ENCODE assay signal across 8 cellular contexts in genomic region chr5:137734962-137735530, GRCh38. TPM values are rescaled to one million over a fixed set of nuclear protein-coding genes. Genes with fewer than 3 reads are reported as not detected.
DNase-seq lines count a peak whose midpoint lies in the region; ATAC-seq lines count a peak whose summit lies in the region.

No MANE protein-coding gene starts in this region.

- DNase-seq in activated T-cell treated with anti-CD3 and anti-CD28 coated beads, Interleukin-2, amount 50 U/mL, for 72 hours = peak in 1 of 2 donors; percentile 10
- DNase-seq in activated T-cell treated with anti-CD3 and anti-CD28 coated beads, Interleukin-2, amount 50 U/mL, for 1 hour = no peak
- DNase-seq in activated naive CD8-positive, alpha-beta T cell treated with anti-CD3 and anti-CD28 coated beads for 36 hours = peak; percentile 20
- peak; percentile 40 for DNase-seq in left ventricle myocardium superior
- peak; percentile 49 for DNase-seq in renal cortical epithelial cell (ENCODE audit: low read depth)
- DNase-seq in activated gamma-delta T cell treated with Interleukin-2 at 50 U/mL for 16 hours = no peak
- DNase-seq in HUDEP-2 (lab: John Stamatoyannopoulos, UW; ENCODE audit: unreplicated experiment in 76 of 76) = no peak

- peak; percentile 15 for ATAC-seq in activated T-cell treated with anti-CD3 and anti-CD28 coated beads, Interleukin-2, amount 50 U/mL, for 72 hours (replicated peaks in 1 of 2)
- ATAC-seq in HG03108 (IDR thresholded peaks at IDR 0.05; ENCODE audit: unreplicated experiment) = peak; percentile 27
- peak; percentile 39 for ATAC-seq in left ventricle myocardium superior

- no peaks in the 10 kb centered on the region for H3K27me3 Mint-ChIP-seq in activated T-cell treated with anti-CD3 and anti-CD28 coated beads, Interleukin-2, amount 50 U/mL, for 72 hours (ENCODE audit: low read depth)
- no peaks in the 10 kb centered on the region for H3K27me3 Mint-ChIP-seq in activated naive CD8-positive, alpha-beta T cell treated with anti-CD3 and anti-CD28 coated beads for 36 hours

- peaks cover 3% of the 10 kb centered on the region in 2 donors for H3K9me3 Mint-ChIP-seq in activated T-cell treated with anti-CD3 and anti-CD28 coated beads, Interleukin-2, amount 50 U/mL, for 72 hours
- peaks cover 16% of the 10 kb centered on the region for H3K9me3 Mint-ChIP-seq in activated naive CD8-positive, alpha-beta T cell treated with anti-CD3 and anti-CD28 coated beads for 36 hours

- peaks cover 4 to 14% of the 10 kb centered on the region in 2 donors for H3K36me3 Mint-ChIP-seq in activated T-cell treated with anti-CD3 and anti-CD28 coated beads, Interleukin-2, amount 50 U/mL, for 72 hours (ENCODE audit: insufficient read depth in 2 of 2)
- peaks cover 13% of the 10 kb centered on the region for H3K36me3 Mint-ChIP-seq in activated naive CD8-positive, alpha-beta T cell treated with anti-CD3 and anti-CD28 coated beads for 36 hours

- H3K4me1 Mint-ChIP-seq in activated T-cell treated with anti-CD3 and anti-CD28 coated beads, Interleukin-2, amount 50 U/mL, for 72 hours (ENCODE audit: low read depth) = peaks cover 39% of the 10 kb centered on the region
- H3K4me1 Mint-ChIP-seq in activated naive CD8-positive, alpha-beta T cell treated with anti-CD3 and anti-CD28 coated beads for 36 hours = peaks cover 60% of the 10 kb centered on the region

- H3K4me3 Mint-ChIP-seq in activated T-cell treated with anti-CD3 and anti-CD28 coated beads, Interleukin-2, amount 50 U/mL, for 72 hours = no peak overlapping the region
- no peak overlapping the region for H3K4me3 Mint-ChIP-seq in activated naive CD8-positive, alpha-beta T cell treated with anti-CD3 and anti-CD28 coated beads for 36 hours

- H3K27ac Mint-ChIP-seq in activated T-cell treated with anti-CD3 and anti-CD28 coated beads, Interleukin-2, amount 50 U/mL, for 72 hours = no peak overlapping the region
- no peak overlapping the region for H3K27ac Mint-ChIP-seq in activated naive CD8-positive, alpha-beta T cell treated with anti-CD3 and anti-CD28 coated beads for 36 hours

- intact Hi-C loops in left ventricle myocardium superior (cut with micrococcal nuclease) = no loop called here

RNA-seq across cellular contexts. Expression of gene KLHL3, which starts 0.8 kb away (rescaled TPM):
- 1 to 10 TPM; 8.3 to 9.7 TPM for total RNA-seq in activated T-cell treated with anti-CD3 and anti-CD28 coated beads, Interleukin-2, amount 50 U/mL, for 72 hours
- total RNA-seq in activated naive CD8-positive, alpha-beta T cell treated with anti-CD3 and anti-CD28 coated beads for 36 hours = 10 to 100 TPM in 1 of 2 experiments, 1 to 10 TPM in 1; 9.2 to 10.8 TPM
- total RNA-seq in left ventricle myocardium superior (24.5 TPM), renal cortical epithelial cell (3.0 and 5.3 TPM in 2 replicates)

RNA-seq across cellular contexts. Expression of gene HNRNPA0, which starts 19.1 kb away (rescaled TPM):
- 10 to 100 TPM; 36.3 to 38.2 TPM for total RNA-seq in activated T-cell treated with anti-CD3 and anti-CD28 coated beads, Interleukin-2, amount 50 U/mL, for 72 hours
- 10 to 100 TPM; 44.3 to 44.6 TPM for total RNA-seq in activated naive CD8-positive, alpha-beta T cell treated with anti-CD3 and anti-CD28 coated beads for 36 hours
- total RNA-seq in left ventricle myocardium superior (13.7 TPM), renal cortical epithelial cell (8.2 and 13.5 TPM in 2 replicates)

Comparison
In these comparisons a context has a peak if more than half of its experiments do, and no peak if none do; other contexts are left out.
1. DNase-seq: peak in activated naive CD8-positive, alpha-beta T cell treated with anti-CD3 and anti-CD28 coated beads for 36 hours (single experiment), left ventricle myocardium superior (single experiment) and renal cortical epithelial cell (single experiment); none in activated T-cell treated with anti-CD3 and anti-CD28 coated beads, Interleukin-2, amount 50 U/mL, for 1 hour (single experiment), activated gamma-delta T cell treated with Interleukin-2 at 50 U/mL for 16 hours (single experiment) and HUDEP-2 (0 of 76).
2. Peak in every context shown above with its lines, with median percentiles within 50 percentile points of each other: ATAC-seq.